8 cellular contexts compared by ENCODE assay signal in the genomic region with DNA sequence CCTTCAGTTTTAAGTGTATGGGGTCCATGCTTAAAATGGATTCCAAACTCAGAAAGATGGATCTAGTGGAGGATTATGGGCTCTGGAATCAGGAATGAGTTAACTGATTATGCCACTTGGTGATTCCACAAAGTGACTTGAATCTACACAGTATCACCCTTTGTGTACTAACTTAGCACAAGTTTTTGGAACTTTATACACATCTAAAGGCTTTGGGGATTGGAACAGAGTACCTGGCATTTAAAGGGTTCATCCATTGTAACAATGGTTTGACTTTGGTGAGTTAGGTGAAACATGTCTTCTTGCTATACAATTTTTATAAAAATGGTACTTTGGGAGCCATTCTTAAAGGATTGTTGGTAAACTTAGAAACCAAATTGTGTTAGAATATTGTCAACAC. TPM values are rescaled to one million over a fixed set of nuclear protein-coding genes. Genes with fewer than 3 reads are reported as not detected.
DNase-seq lines count a peak whose midpoint lies in the region; ATAC-seq lines count a peak whose summit lies in the region.

No MANE protein-coding gene starts in this region.

- peaks cover 58% of the 10 kb centered on the region for H3K36me3 ChIP-seq in SJCRH30
- H3K36me3 ChIP-seq in rectal smooth muscle tissue (ENCODE audit: control insufficient read depth, insufficient read depth, low read length), result peaks cover 7% of the 10 kb centered on the region

- H3K4me1 ChIP-seq in SJCRH30, result peaks cover 8% of the 10 kb centered on the region
- H3K4me1 ChIP-seq in rectal smooth muscle tissue (ENCODE audit: control insufficient read depth, insufficient read depth, low read length), result peaks cover 18% of the 10 kb centered on the region

- no peaks in the 10 kb centered on the region for H3K9me3 ChIP-seq in SJCRH30 (replicated peaks)

- H3K27me3 ChIP-seq in SJCRH30 (no peaks in the 10 kb centered on the region), rectal smooth muscle tissue (ENCODE audit: control insufficient read depth, insufficient read depth, low read length) (no peaks in the 10 kb centered on the region)

- H3K9ac ChIP-seq in rectal smooth muscle tissue (ENCODE audit: low read length), result peak overlapping the region; percentile 97

- peak overlapping the region; percentile 99 for H3K27ac ChIP-seq in SJCRH30
- peak overlapping the region; percentile 97 for H3K27ac ChIP-seq in rectal smooth muscle tissue (ENCODE audit: low read depth, low read length)

- no peak for DNase-seq in SJCRH30
- DNase-seq in fibroblast of peridontal ligament (ENCODE audit: extremely low read depth), result peak; percentile 17
- DNase-seq in GM03348 (ENCODE audit: low spot score), result no peak
- DNase-seq in mesenteric fat pad (ENCODE audit: low spot score), result no peak
- no peak for DNase-seq in activated CD4-positive, alpha-beta T cell treated with anti-CD3 and anti-CD28 coated beads for 1 hour

- H3K4me3 ChIP-seq in GM08714 (ENCODE audit: low read length) (peak overlapping the region; percentile 98), SJCRH30 (peak overlapping the region; percentile 96), rectal smooth muscle tissue (ENCODE audit: low read length) (peak overlapping the region; percentile 82)

- no peak for ATAC-seq in GM21528 (IDR thresholded peaks at IDR 0.05; ENCODE audit: low FRiP score, unreplicated experiment)

RNA-seq across cellular contexts. Expression of gene RPL21, which starts 1.1 kb away (rescaled TPM):
- 2,116 and 2,164 TPM in 2 replicates for total RNA-seq in SJCRH30 (2014; rRNA removed; shearing (Covaris generic))
- 719 TPM for total RNA-seq in mesenteric fat pad

RNA-seq across cellular contexts. Expression of gene RASL11A, which starts 18.2 kb away (rescaled TPM):
- total RNA-seq in SJCRH30 (2014; rRNA removed; shearing (Covaris generic)), result 0.75 and 1.1 TPM in 2 replicates
- total RNA-seq in mesenteric fat pad, result 24.7 TPM

Comparison
In these comparisons a context has a peak if more than half of its experiments do, and no peak if none do; other contexts are left out.
1. RNA of gene RASL11A, which starts 18.2 kb away (total RNA-seq): 24.7 TPM in mesenteric fat pad (single experiment); 0.75 to 1.1 TPM in SJCRH30; every median in the first group is over 10 times any median in the second.
2. Peak in every context shown above with its lines, with median percentiles within 50 percentile points of each other: H3K4me3 ChIP-seq.